8 cellular contexts compared by ENCODE assay signal in the genomic region with DNA sequence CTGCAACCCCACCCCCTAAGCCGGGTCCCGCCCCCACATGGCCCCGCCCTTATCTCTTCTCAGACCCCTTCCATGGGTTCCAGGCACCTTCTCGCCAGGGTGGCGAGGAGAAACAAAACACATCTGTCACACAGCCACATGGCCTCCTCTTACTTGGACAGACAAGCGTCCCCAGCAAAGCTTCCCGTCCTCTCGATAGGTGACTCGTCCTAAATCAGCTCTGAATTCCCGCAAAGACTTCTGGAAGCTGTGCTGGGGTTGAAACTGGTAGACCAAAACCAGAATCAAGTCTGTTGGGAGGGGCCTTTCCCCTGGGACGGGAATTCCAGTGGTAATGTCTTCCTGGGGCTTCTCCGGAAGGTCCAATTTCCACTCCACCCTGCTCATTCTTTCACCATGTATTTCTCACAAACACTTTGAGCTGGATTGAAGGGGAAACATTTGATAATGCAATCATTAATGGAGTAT. TPM values are rescaled to one million over a fixed set of nuclear protein-coding genes. Genes with fewer than 3 reads are reported as not detected.
DNase-seq lines count a peak whose midpoint lies in the region; ATAC-seq and TF ChIP-seq lines count a peak whose summit lies in the region.

No MANE protein-coding gene starts in this region.

- H3K36me3 ChIP-seq in duodenal mucosa (ENCODE audit: control insufficient read depth in 1 of 2, insufficient read depth in 2 of 2, low read length in 2 of 2) = peaks cover 0 to 7% of the 10 kb centered on the region in 2 donors

- peak overlapping the region; percentile 72 for H3K27ac ChIP-seq in duodenal mucosa (ENCODE audit: low read depth, low read length)

- H3K27me3 ChIP-seq in duodenal mucosa (ENCODE audit: control insufficient read depth in 1 of 2, insufficient read depth in 2 of 2, low read length in 2 of 2) = no peaks in the 10 kb centered on the region

- H3K36me3 Mint-ChIP-seq in natural killer cell treated with Interleukin-12 subunit alpha and Interleukin-12 subunit beta and Interleukin-15 and Interleukin-18, amount 100 ng/mL, for 72 hours = no peaks in the 10 kb centered on the region

- no peak for ATAC-seq in natural killer cell treated with Interleukin-12 subunit alpha and Interleukin-12 subunit beta and Interleukin-15 and Interleukin-18, amount 100 ng/mL, for 72 hours
- ATAC-seq in GM21576 (IDR thresholded peaks at IDR 0.05; ENCODE audit: unreplicated experiment) (no peak), GM19324 (IDR thresholded peaks at IDR 0.05; ENCODE audit: low FRiP score, unreplicated experiment) (no peak)

- peak overlapping the region; percentile 41 to 76 for H3K27ac Mint-ChIP-seq in natural killer cell treated with Interleukin-12 subunit alpha and Interleukin-12 subunit beta and Interleukin-15 and Interleukin-18, amount 100 ng/mL, for 72 hours

- H3K4me1 Mint-ChIP-seq in natural killer cell treated with Interleukin-12 subunit alpha and Interleukin-12 subunit beta and Interleukin-15 and Interleukin-18, amount 100 ng/mL, for 72 hours (ENCODE audit: low read depth in 2 of 2) = peaks cover 22 to 24% of the 10 kb centered on the region in 2 donors

- peaks cover 8 to 10% of the 10 kb centered on the region in 2 donors for H3K4me1 ChIP-seq in duodenal mucosa (ENCODE audit: control insufficient read depth in 1 of 2, insufficient read depth in 2 of 2, low read length in 2 of 2)

- peaks cover 3 to 10% of the 10 kb centered on the region in 2 donors for H3K27me3 Mint-ChIP-seq in natural killer cell treated with Interleukin-12 subunit alpha and Interleukin-12 subunit beta and Interleukin-15 and Interleukin-18, amount 100 ng/mL, for 72 hours

- H3K4me3 ChIP-seq in duodenal mucosa (ENCODE audit: low read depth in 1 of 2, low read length in 2 of 2) = peak overlapping the region; percentile 65 to 77

- no peaks in the 10 kb centered on the region for H3K9me3 Mint-ChIP-seq in natural killer cell treated with Interleukin-12 subunit alpha and Interleukin-12 subunit beta and Interleukin-15 and Interleukin-18, amount 100 ng/mL, for 72 hours

- TF ChIP-seq POLR2A in erythroblast (IDR thresholded peaks at IDR 0.05; ENCODE audit: low read length) = no peak

- DNase-seq in EH (ENCODE audit: low read depth) (peak; percentile 79), NCI-H526 treated with DMSO at 0.1 percent for 48 hours (lab: John Stamatoyannopoulos, UW) (peak; percentile 75), NCI-H2196 (lab: John Stamatoyannopoulos, UW; ENCODE audit: unreplicated experiment) (no peak), erythroblast (lab: John Stamatoyannopoulos, UW) (no peak)
- DNase-seq in natural killer cell treated with Interleukin-12 subunit alpha and Interleukin-12 subunit beta and Interleukin-15 and Interleukin-18, amount 100 ng/mL, for 72 hours (ENCODE audit: low spot score) = no peak

- H3K4me3 Mint-ChIP-seq in natural killer cell treated with Interleukin-12 subunit alpha and Interleukin-12 subunit beta and Interleukin-15 and Interleukin-18, amount 100 ng/mL, for 72 hours = peak overlapping the region; percentile 84

- no peaks in the 10 kb centered on the region for H3K9me3 ChIP-seq in duodenal mucosa (ENCODE audit: control insufficient read depth in 1 of 2, low read length in 2 of 2)

- H3K9ac ChIP-seq in duodenal mucosa (ENCODE audit: low read depth in 1 of 2, low read length in 2 of 2) = peak overlapping the region in 1 of 2 donors; percentile 44

RNA-seq across cellular contexts. Expression of a gene that starts 0.4 kb away (rescaled TPM):
- 10 to 100 TPM; 14.6 to 17.3 TPM for total RNA-seq in natural killer cell treated with Interleukin-12 subunit alpha and Interleukin-12 subunit beta and Interleukin-15 and Interleukin-18, amount 100 ng/mL, for 72 hours

Comparison
In these comparisons a context has a peak if more than half of its experiments do, and no peak if none do; other contexts are left out.
1. DNase-seq: peak in EH (single experiment) and NCI-H526 treated with DMSO at 0.1 percent for 48 hours (single experiment); none in natural killer cell treated with Interleukin-12 subunit alpha and Interleukin-12 subunit beta and Interleukin-15 and Interleukin-18, amount 100 ng/mL, for 72 hours (single experiment), NCI-H2196 (single experiment) and erythroblast (0 of 2).